15 cellular contexts compared by ENCODE assay signal in the genomic region with DNA sequence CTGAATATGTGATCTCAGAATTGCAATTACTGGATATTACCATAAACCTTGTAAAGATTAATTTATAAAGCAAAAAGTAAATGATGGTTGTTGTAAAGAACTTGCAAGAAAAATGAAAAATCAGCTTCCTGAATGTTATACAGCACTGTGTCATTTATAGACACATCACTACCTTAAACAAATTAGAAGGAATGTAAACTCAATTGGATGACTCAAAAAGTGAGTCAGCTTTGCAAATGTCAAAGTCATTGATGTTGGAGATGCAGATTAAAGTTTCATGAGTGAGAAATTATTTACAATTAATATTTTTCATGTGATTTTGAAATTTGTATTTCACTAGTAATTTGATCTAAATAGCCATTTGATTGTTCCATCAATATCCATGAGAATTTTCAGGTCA.
DNase-seq lines count a peak whose midpoint lies in the region; ATAC-seq and TF ChIP-seq lines count a peak whose summit lies in the region.
"Had no signal": no experiment of that assay in that cellular context is flagged by ENCODE, and none has a peak within 500 bp of the region (broad histone marks: within the 10 kb centered on the region; RNA-seq: fewer than 3 reads in every experiment).

No MANE protein-coding gene starts in this region.

- RAD21 ChIA-PET in HCT116 (lab: Charles Lee; ENCODE audit: low non-redundant PET in 1 of 2, low total read pairs in 2 of 2, uncharacterized antibody in 2 of 2, unreplicated experiment in 2 of 2) = no interaction called here

- H3K9me3 ChIP-seq in HCT116 (ENCODE audit: control insufficient read depth in 1 of 2, insufficient read depth in 1 of 2, low read depth in 1 of 2, low read length in 2 of 2) (no peaks in the 10 kb centered on the region), adipocyte (ENCODE audit: control insufficient read depth, low read length) (no peaks in the 10 kb centered on the region)
- H3K9me3 ChIP-seq: colonic mucosa, pancreas had no signal

- no peaks in the 10 kb centered on the region for H3K36me3 ChIP-seq in HCT116 (ENCODE audit: control insufficient read depth in 1 of 2, insufficient read depth in 2 of 2, low read length in 2 of 2)
- H3K36me3 ChIP-seq in adipocyte (ENCODE audit: control insufficient read depth, insufficient read depth, low read length, severe bottlenecking) = no peaks in the 10 kb centered on the region
- H3K36me3 ChIP-seq: colonic mucosa, pancreas had no signal

- H3K4me3 ChIP-seq in HCT116 (replicated peaks in 1 of 2; ENCODE audit: low read depth in 1 of 2, low read length in 2 of 2) = no peak overlapping the region
- H3K4me3 ChIP-seq in adipocyte (ENCODE audit: low read length) = no peak overlapping the region
- H3K4me3 ChIP-seq: colonic mucosa, pancreas had no signal

- POLR2A ChIA-PET in HCT116 (lab: Charles Lee) (interaction anchor here (0.9 kb wide), 1 partner anchor 92 kb away, joined by 3 read pairs; no protein-coding TSS in a partner anchor), T-cell (lab: Charles Lee) (interaction anchor here in 1 of 2 donors (0.6 to 0.7 kb wide), 2 partner anchors 218 to 544 kb away, joined by 3 to 4 read pairs; no protein-coding TSS in a partner anchor)

- H3K36me3 Mint-ChIP-seq in T-cell = peaks cover 5% of the 10 kb centered on the region
- H3K36me3 Mint-ChIP-seq: activated naive CD8-positive, alpha-beta T cell treated with anti-CD3 and anti-CD28 coated beads for 36 hours had no signal

- no peaks in the 10 kb centered on the region for H3K9me3 Mint-ChIP-seq in T-cell
- H3K9me3 Mint-ChIP-seq: activated naive CD8-positive, alpha-beta T cell treated with anti-CD3 and anti-CD28 coated beads for 36 hours; T-helper 1 cell treated with Interleukin-12 subunit alpha and Interleukin-12 subunit beta and Interleukin-4 antibody, amounts not matched to agents 30 μg/mL and 1 μg/mL, for 36 hours had no signal

- no TSS peak for BruUV-seq in HCT116 (replicated peaks; lab: Mats Ljungman, UMichigan)

- no peak for TF ChIP-seq RAD21 in HCT116 (IDR thresholded peaks at IDR 0.05; ENCODE audit: low read depth)

- H3K9ac ChIP-seq in HCT116 (ENCODE audit: low read length) (no peak overlapping the region), adipocyte (ENCODE audit: low read length) (no peak overlapping the region)

- H3K27ac ChIP-seq in HCT116 (ENCODE audit: low read depth, low read length) = no peak overlapping the region
- H3K27ac ChIP-seq: colonic mucosa, pancreas had no signal

- H3K79me2 ChIP-seq in HCT116 (ENCODE audit: insufficient read depth, low read length) = no peaks in the 10 kb centered on the region

- no peak overlapping the region for H2AFZ ChIP-seq in HCT116 (ENCODE audit: low read depth, low read length, poor library complexity, severe bottlenecking)

- no peak overlapping the region for H3K4me3 Mint-ChIP-seq in T-cell
- H3K4me3 Mint-ChIP-seq: activated naive CD8-positive, alpha-beta T cell treated with anti-CD3 and anti-CD28 coated beads for 36 hours; T-helper 1 cell treated with Interleukin-12 subunit alpha and Interleukin-12 subunit beta and Interleukin-4 antibody, amounts not matched to agents 30 μg/mL and 1 μg/mL, for 36 hours had no signal

- H3K9me2 ChIP-seq in HCT116 (ENCODE audit: insufficient read depth) = no peaks in the 10 kb centered on the region

- ATAC-seq in HCT116 (no peak), HG02571 (IDR thresholded peaks at IDR 0.05; ENCODE audit: unreplicated experiment) (no peak), T-cell (replicated peaks in 1 of 4) (no peak), GM18505 (IDR thresholded peaks at IDR 0.05; ENCODE audit: unreplicated experiment) (no peak)
- ATAC-seq: pancreas had no signal

- H3K4me2 ChIP-seq in HCT116 (ENCODE audit: low read length) = peak overlapping the region; percentile 34; the same call in 1 of the 2 replicates

- H3K27me3 Mint-ChIP-seq in T-cell = no peaks in the 10 kb centered on the region
- H3K27me3 Mint-ChIP-seq: activated naive CD8-positive, alpha-beta T cell treated with anti-CD3 and anti-CD28 coated beads for 36 hours had no signal

- CTCF ChIA-PET in HCT116 (lab: Charles Lee) (no interaction called here), T-cell (lab: Charles Lee) (no interaction called here)

- DNase-seq in A172 (ENCODE audit: low spot score) (peak; percentile 34), HCT116 (ENCODE audit: low read depth, low spot score) (no peak), adipocyte (ENCODE audit: low read depth) (peak; percentile 57), fibroblast of peridontal ligament (ENCODE audit: extremely low read depth) (peak; percentile 67), T-cell (no peak), SW 1271 (lab: John Stamatoyannopoulos, UW) (no peak)
- DNase-seq: activated CD4-positive, alpha-beta T cell treated with anti-CD3 and anti-CD28 coated beads for 1 hour; activated naive CD8-positive, alpha-beta T cell treated with anti-CD3 and anti-CD28 coated beads for 36 hours; colonic mucosa; DMS 273 treated with DMSO at 0.1 percent for 48 hours; NCI-H345; pancreas had no signal

- intact Hi-C loops in HCT116 (cut with micrococcal nuclease) = no loop called here

- H3K4me1 ChIP-seq in HCT116 (ENCODE audit: control insufficient read depth in 1 of 2, insufficient read depth in 2 of 2, low read length in 2 of 2) (peaks cover 0 to 11% of the 10 kb centered on the region in 2 experiments; a peak in 2 of 4 replicates), adipocyte (ENCODE audit: control insufficient read depth, insufficient read depth, low read length) (peaks cover 24% of the 10 kb centered on the region)
- H3K4me1 ChIP-seq: colonic mucosa had no signal

- H3K27me3 ChIP-seq in HCT116 (ENCODE audit: insufficient read depth, low read length) (no peaks in the 10 kb centered on the region), adipocyte (replicated peaks; ENCODE audit: control insufficient read depth, insufficient read depth, low read length) (no peaks in the 10 kb centered on the region)
- H3K27me3 ChIP-seq: colonic mucosa, pancreas had no signal

- no peak overlapping the region for H3K27ac Mint-ChIP-seq in T-cell
- H3K27ac Mint-ChIP-seq: activated naive CD8-positive, alpha-beta T cell treated with anti-CD3 and anti-CD28 coated beads for 36 hours; T-helper 1 cell treated with Interleukin-12 subunit alpha and Interleukin-12 subunit beta and Interleukin-4 antibody, amounts not matched to agents 30 μg/mL and 1 μg/mL, for 36 hours had no signal

- no peak for TF ChIP-seq CTCF in HCT116 (IDR thresholded peaks at IDR 0.05 in 2 of 3, conservative IDR thresholded peaks at IDR 0.05 in 1 of 3; ENCODE audit: borderline replicate concordance in 1 of 3, insufficient read depth in 1 of 3, low read depth in 2 of 3, low read length in 2 of 3)

- H4K20me1 ChIP-seq in HCT116 (ENCODE audit: insufficient read depth) = no peaks in the 10 kb centered on the region

- H3K4me1 Mint-ChIP-seq in T-cell = peaks cover 1 to 4% (median 4%) of the 10 kb centered on the region in 3 donors

- no peak for TF ChIP-seq POLR2A in HCT116 (IDR thresholded peaks at IDR 0.05; ENCODE audit: borderline replicate concordance, extremely low read depth, insufficient read depth, insufficient read length)
- TF ChIP-seq POLR2A in GM18505 (IDR thresholded peaks at IDR 0.05; ENCODE audit: borderline replicate concordance, extremely low read depth, insufficient read depth, insufficient read length) = no peak

TF ChIP-seq in HCT116, 20 proteins besides CTCF, POLR2A, EP300 and RAD21:
- TF ChIP-seq ZFX (IDR thresholded peaks at IDR 0.05) (no peak), JUND (IDR thresholded peaks at IDR 0.05) (peak; percentile 39), FOSL1 (IDR thresholded peaks at IDR 0.05; ENCODE audit: low read depth) (peak; percentile 37; the same call in 1 of the 2 replicates)
TF ChIP-seq in HCT116: peak in this region for 2.

Comparison
In these comparisons a context has a peak if more than half of its experiments do, and no peak if none do; other contexts are left out.
1. DNase-seq: peak in A172 (single experiment), adipocyte (single experiment) and fibroblast of peridontal ligament (single experiment); none in HCT116 (single experiment), T-cell (0 of 34) and SW 1271 (0 of 2).